Comparison of ENCODE assay signal across 2 cellular contexts in the genomic region with DNA sequence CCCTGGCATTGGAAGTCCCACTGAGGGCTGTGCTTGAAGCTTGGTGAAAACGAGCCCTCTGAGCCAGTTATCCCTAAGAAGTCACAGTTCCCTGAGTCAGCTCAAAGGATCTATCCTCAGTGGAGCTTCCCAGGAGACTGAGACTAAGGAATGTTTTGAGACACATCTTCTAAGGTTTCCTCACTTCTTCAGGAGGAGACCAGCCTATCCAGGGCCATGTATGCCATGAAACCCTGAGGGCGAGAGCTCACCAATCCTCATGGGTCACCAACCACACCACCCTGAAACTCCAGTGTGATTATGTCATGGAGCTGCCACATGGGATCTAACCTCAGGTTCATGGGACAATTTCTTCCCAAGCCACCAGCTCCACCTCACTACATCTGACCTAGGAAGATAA.
TF ChIP-seq lines count a peak whose summit lies in the region.

No MANE protein-coding gene starts in this region.

TF ChIP-seq in K562, 482 proteins besides CTCF, POLR2A, EP300 and RAD21:
- no peak for TF ChIP-seq NR2C2 (CRISPR knock-in tag; IDR thresholded peaks at IDR 0.05)
- TF ChIP-seq NR2C2 (tag; IDR thresholded peaks at IDR 0.05), result no peak
- 0 out of 2 replicates have a peak, but pooled peaks have one; percentile 7 for TF ChIP-seq ZNF316 (IDR thresholded peaks at IDR 0.05)
- TF ChIP-seq STAT5B (CRISPR knock-in tag; IDR thresholded peaks at IDR 0.05), result no peak

TF ChIP-seq in SK-N-SH, 30 proteins besides CTCF, POLR2A, EP300 and RAD21:
- no peak for TF ChIP-seq EZH2phosphoT487 (IDR thresholded peaks at IDR 0.05; ENCODE audit: borderline replicate concordance, low read depth)
- no peak for TF ChIP-seq RXRA (IDR thresholded peaks at IDR 0.05; ENCODE audit: borderline replicate concordance, low read depth)
- TF ChIP-seq ELF1 (IDR thresholded peaks at IDR 0.05), result no peak
- no peak for TF ChIP-seq POLR2AphosphoS5 (IDR thresholded peaks at IDR 0.05; ENCODE audit: low read depth, low read length)
- no peak for TF ChIP-seq MEF2A (IDR thresholded peaks at IDR 0.05; ENCODE audit: borderline replicate concordance, low read depth)
- TF ChIP-seq TCF12 (IDR thresholded peaks at IDR 0.05), result no peak
- TF ChIP-seq, protein P1, sequence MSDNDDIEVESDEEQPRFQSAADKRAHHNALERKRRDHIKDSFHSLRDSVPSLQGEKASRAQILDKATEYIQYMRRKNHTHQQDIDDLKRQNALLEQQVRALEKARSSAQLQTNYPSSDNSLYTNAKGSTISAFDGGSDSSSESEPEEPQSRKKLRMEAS (IDR thresholded peaks at IDR 0.05; ENCODE audit: low read depth), result no peak
- TF ChIP-seq TEAD4 (IDR thresholded peaks at IDR 0.05; ENCODE audit: borderline replicate concordance, insufficient read depth), result no peak
